Comparison of ENCODE assay signal across 15 cellular contexts in genomic region chr9:78307360-78307759, GRCh38. TPM values are rescaled to one million over a fixed set of nuclear protein-coding genes. Genes with fewer than 3 reads are reported as not detected.
DNase-seq lines count a peak whose midpoint lies in the region; ATAC-seq and TF ChIP-seq lines count a peak whose summit lies in the region.
"Had no signal": no experiment of that assay in that cellular context is flagged by ENCODE, and none has a peak within 500 bp of the region (broad histone marks: within the 10 kb centered on the region; RNA-seq: fewer than 3 reads in every experiment).

No MANE protein-coding gene starts in this region.

- peaks cover 27% of the 10 kb centered on the region for H3K4me1 Mint-ChIP-seq in GM23338
- H3K4me1 Mint-ChIP-seq in H9, result peaks cover 0 to 6% of the 10 kb centered on the region in 2 experiments; a peak in 1 of 4 replicates
- peaks cover 39% of the 10 kb centered on the region for H3K4me1 Mint-ChIP-seq in brain
- H3K4me1 Mint-ChIP-seq in neural crest cell, result peaks cover 17% of the 10 kb centered on the region
- H3K4me1 Mint-ChIP-seq: CD4-positive, alpha-beta memory T cell had no signal

- WGBS in H9 (ENCODE audit: extremely low coverage, insufficient read length, low lambda C conversion rate), result no CpG with 5 or more reads among the region's 2 CpGs

- no peak overlapping the region for H3K14ac ChIP-seq in H9 (ENCODE audit: insufficient read depth, low read length)

- H3K56ac ChIP-seq in H9 (ENCODE audit: insufficient read length, low read depth, low read length), result no peak overlapping the region

- no peak overlapping the region; the same call in 2 of the 3 replicates for H3K4me3 Mint-ChIP-seq in GM23338
- H3K4me3 Mint-ChIP-seq in H9, result no peak overlapping the region
- no peak overlapping the region for H3K4me3 Mint-ChIP-seq in brain
- no peak overlapping the region for H3K4me3 Mint-ChIP-seq in neural crest cell
- H3K4me3 Mint-ChIP-seq: CD4-positive, alpha-beta memory T cell had no signal

- peaks cover 100% of the 10 kb centered on the region for H3K79me2 ChIP-seq in GM23338 (replicated peaks; ENCODE audit: insufficient read depth)
- H3K79me2 ChIP-seq in H9 (ENCODE audit: insufficient read depth, low read length), result 0 out of 2 replicates have a peak, but pooled peaks cover 5% of the 10 kb centered on the region

- H3K9me3 Mint-ChIP-seq in GM23338, result no peaks in the 10 kb centered on the region
- H3K9me3 Mint-ChIP-seq in H9, result no peaks in the 10 kb centered on the region
- H3K9me3 Mint-ChIP-seq in brain, result no peaks in the 10 kb centered on the region
- H3K9me3 Mint-ChIP-seq in neural crest cell, result no peaks in the 10 kb centered on the region
- H3K9me3 Mint-ChIP-seq: CD4-positive, alpha-beta memory T cell had no signal

- H3K9me2 ChIP-seq in GM23338 (ENCODE audit: insufficient read depth), result no peaks in the 10 kb centered on the region

- H2BK5ac ChIP-seq in H9 (ENCODE audit: insufficient read length, low read length), result no peak overlapping the region

- H2BK12ac ChIP-seq in H9 (ENCODE audit: insufficient read length, low read depth, low read length), result no peak overlapping the region

- H3K9me3 ChIP-seq in H9 (ENCODE audit: control insufficient read depth, low read depth, low read length), result no peaks in the 10 kb centered on the region
- no peaks in the 10 kb centered on the region for H3K9me3 ChIP-seq in WERI-Rb-1 (ENCODE audit: severe bottlenecking)

- H3K27ac ChIP-seq in GM23338 (ENCODE audit: low read depth) (peak overlapping the region; percentile 56), H9 (ENCODE audit: insufficient read length, low read depth, low read length) (no peak overlapping the region), WERI-Rb-1 (no peak overlapping the region)

- H3K4me3 ChIP-seq in GM23338 (no peak overlapping the region), WERI-Rb-1 (ENCODE audit: low read depth, low read length) (no peak overlapping the region)

- no peaks in the 10 kb centered on the region for H3K23me2 ChIP-seq in H9 (ENCODE audit: insufficient read length, low read depth, low read length, poor library complexity, severe bottlenecking)

- H2BK20ac ChIP-seq in H9 (ENCODE audit: low read depth, low read length, poor library complexity, severe bottlenecking), result no peak overlapping the region

- H3K79me1 ChIP-seq in H9 (ENCODE audit: insufficient read depth, low read depth, low read length, poor library complexity, severe bottlenecking), result peaks cover 6% of the 10 kb centered on the region

- H2BK120ac ChIP-seq in H9 (ENCODE audit: low read depth, low read length, poor library complexity, severe bottlenecking), result no peak overlapping the region

- H3K36me3 Mint-ChIP-seq in GM23338 (ENCODE audit: low read depth) (peaks cover 100% of the 10 kb centered on the region), H9 (ENCODE audit: insufficient read depth in 1 of 3, low read depth in 3 of 3) (peaks cover 77 to 97% (median 94%) of the 10 kb centered on the region in 3 experiments), brain (peaks cover 94% of the 10 kb centered on the region), neural crest cell (ENCODE audit: low read depth) (peaks cover 34% of the 10 kb centered on the region)

- H2AFZ ChIP-seq in GM23338, result no peak overlapping the region
- H2AFZ ChIP-seq in H9 (ENCODE audit: low read length), result no peak overlapping the region

- peaks cover 22% of the 10 kb centered on the region for H3K27me3 Mint-ChIP-seq in GM23338 (ENCODE audit: insufficient read depth, low read depth, poor library complexity)
- H3K27me3 Mint-ChIP-seq in H9 (ENCODE audit: low read depth), result no peaks in the 10 kb centered on the region
- H3K27me3 Mint-ChIP-seq in brain, result peaks cover 9% of the 10 kb centered on the region
- no peaks in the 10 kb centered on the region for H3K27me3 Mint-ChIP-seq in neural crest cell (ENCODE audit: low read depth)
- H3K27me3 Mint-ChIP-seq: CD4-positive, alpha-beta memory T cell had no signal

- H3K27ac Mint-ChIP-seq in GM23338 (no peak overlapping the region), H9 (peak overlapping the region in 2 of 3 experiments; percentile 25 to 66; a peak in 2 of 7 replicates), brain (peak overlapping the region in 4 of 5 experiments; percentile 31 to 49 (median 42)), neural crest cell (ENCODE audit: unreplicated experiment) (peak overlapping the region; percentile 43)

- H4K20me1 ChIP-seq in GM23338 (replicated peaks; ENCODE audit: insufficient read depth) (peaks cover 89% of the 10 kb centered on the region), H9 (ENCODE audit: control insufficient read depth, insufficient read depth, insufficient read length) (no peaks in the 10 kb centered on the region)

- no peak overlapping the region for H2BK15ac ChIP-seq in H9 (ENCODE audit: low read depth, low read length)

- H3K4ac ChIP-seq in H9 (ENCODE audit: low read depth, low read length), result no peak overlapping the region

- H4K5ac ChIP-seq in H9 (ENCODE audit: insufficient read length, low read depth, low read length), result no peak overlapping the region

- no peak overlapping the region for H4K91ac ChIP-seq in H9 (ENCODE audit: insufficient read length, low read depth, low read length)

- H3K18ac ChIP-seq in H9 (ENCODE audit: insufficient read length, low read depth, low read length), result no peak overlapping the region

- H3F3A ChIP-seq in GM23338 (replicated peaks; ENCODE audit: low read depth), result peaks cover 27% of the 10 kb centered on the region

- H3K27me3 ChIP-seq in GM23338 (ENCODE audit: insufficient read depth) (no peaks in the 10 kb centered on the region), H9 (ENCODE audit: insufficient read depth, low read length) (no peaks in the 10 kb centered on the region), WERI-Rb-1 (ENCODE audit: insufficient read depth, low read depth, severe bottlenecking) (no peaks in the 10 kb centered on the region)

- TF ChIP-seq CTCF in GM23338 (conservative IDR thresholded peaks at IDR 0.05; ENCODE audit: low read depth in 2 of 2), result no peak
- no peak for TF ChIP-seq CTCF in H9 (conservative IDR thresholded peaks at IDR 0.05)
- no peak for TF ChIP-seq CTCF in brain (conservative IDR thresholded peaks at IDR 0.05)
- no peak for TF ChIP-seq CTCF in neural crest cell (conservative IDR thresholded peaks at IDR 0.05)
- no peak for TF ChIP-seq CTCF in WERI-Rb-1 (IDR thresholded peaks at IDR 0.05; ENCODE audit: low read depth, low read length)

- no peak overlapping the region for H4K8ac ChIP-seq in H9 (replicated peaks; ENCODE audit: insufficient read length, low read depth, low read length)

- H3K4me2 ChIP-seq in GM23338, result no peak overlapping the region
- no peak overlapping the region for H3K4me2 ChIP-seq in H9 (ENCODE audit: insufficient read depth, insufficient read length, low read length)

- DNase-seq in GM23338 (ENCODE audit: low spot score) (no peak), H9 (no peak), neural crest cell (ENCODE audit: low read depth, low spot score) (no peak), WERI-Rb-1 (no peak), HUDEP-2 (lab: John Stamatoyannopoulos, UW; ENCODE audit: unreplicated experiment in 76 of 76) (no peak)
- DNase-seq: C1 segment of cervical spinal cord; Calu3; CD4-positive, alpha-beta memory T cell; COR-L47; DMS53; DMS79 treated with DMSO at 0.1 percent for 48 hours; GF-D8; GOT3; HCEC 1CT had no signal

- H2AK5ac ChIP-seq in H9 (ENCODE audit: insufficient read length, low read length), result no peak overlapping the region

- H3K36me3 ChIP-seq in GM23338 (ENCODE audit: insufficient read depth) (peaks cover 95% of the 10 kb centered on the region), WERI-Rb-1 (no peaks in the 10 kb centered on the region)

- no peak overlapping the region for H3K23ac ChIP-seq in H9 (ENCODE audit: insufficient read length, low read depth, low read length)

- no peak overlapping the region for H3T11ph ChIP-seq in H9 (ENCODE audit: low read length)

- no peak overlapping the region for H3K9ac ChIP-seq in H9 (ENCODE audit: extremely low read depth, insufficient read length, low read length)

- no peaks in the 10 kb centered on the region; the same call in 1 of the 2 replicates for H3K4me1 ChIP-seq in GM23338 (ENCODE audit: insufficient read depth)
- H3K4me1 ChIP-seq in H9 (ENCODE audit: insufficient read depth, low read length), result no peaks in the 10 kb centered on the region

- no peak for ATAC-seq in GM23338

TF ChIP-seq in GM23338, 12 proteins besides CTCF, POLR2A, EP300 and RAD21 (continues in another document):
- no peak; the same call in 1 of the 2 replicates for TF ChIP-seq POLR2AphosphoS5 (IDR thresholded peaks at IDR 0.05; ENCODE audit: low read depth)
- no peak for TF ChIP-seq JUNB (IDR thresholded peaks at IDR 0.05; ENCODE audit: unreplicated experiment)
- no peak for TF ChIP-seq EZH2phosphoT487 (IDR thresholded peaks at IDR 0.05; ENCODE audit: unreplicated experiment)
- TF ChIP-seq ZNF114 (CRISPR knock-in tag; IDR thresholded peaks at IDR 0.05), result no peak
- TF ChIP-seq ETS1 (IDR thresholded peaks at IDR 0.05), result no peak

RNA-seq across cellular contexts. Expression of gene PSAT1, which starts 10.4 kb away (rescaled TPM):
- 486 and 511 TPM in 2 replicates for total RNA-seq in GM23338 (2014; rRNA removed; shearing (Covaris generic))
- 386 and 414 TPM in 2 replicates for polyA plus RNA-seq in GM23338 (2016; fragmentation: Nextera tagmentation; extraction: Ambion mirVana)
- total RNA-seq in H9 (2021), result 215 and 225 TPM in 2 replicates
- polyA plus RNA-seq in brain (ENCODE audit: insufficient read depth, low read depth, low replicate concordance), result 164 TPM
- total RNA-seq in neural crest cell, result 164 and 166 TPM in 2 replicates
